In the genomic region with DNA sequence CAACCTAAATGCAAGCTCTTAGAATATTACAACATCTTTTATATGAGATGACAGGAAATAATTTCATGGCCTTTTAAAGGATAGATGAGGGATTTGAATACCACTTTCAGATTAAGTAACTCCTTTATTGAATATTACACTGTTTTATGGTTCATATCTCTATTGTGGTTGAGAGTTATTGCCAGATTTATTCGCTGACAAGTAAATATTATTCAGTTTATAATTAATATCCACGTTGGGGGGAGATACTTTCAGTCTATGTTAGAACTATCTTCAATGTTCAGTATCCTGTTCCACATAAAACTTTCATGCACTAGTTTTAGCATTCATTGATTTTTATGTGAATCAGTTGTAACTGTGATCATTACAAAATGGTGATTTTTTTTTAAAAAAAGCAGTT, we compare ENCODE assay signal across 4 cellular contexts. TPM values are rescaled to one million over a fixed set of nuclear protein-coding genes. Genes with fewer than 3 reads are reported as not detected.
"Had no signal": no experiment of that assay in that cellular context is flagged by ENCODE, and none has a peak within 500 bp of the region (broad histone marks: within the 10 kb centered on the region; RNA-seq: fewer than 3 reads in every experiment).

No MANE protein-coding gene starts in this region.

RNA-seq across cellular contexts. Expression of a gene that starts 32.4 kb away (rescaled TPM):
- total RNA-seq: LHCN-M2, M059J, MCF 10A, NCI-H460 had no signal
